ENCODE assay signal across 11 cellular contexts in the genomic region with DNA sequence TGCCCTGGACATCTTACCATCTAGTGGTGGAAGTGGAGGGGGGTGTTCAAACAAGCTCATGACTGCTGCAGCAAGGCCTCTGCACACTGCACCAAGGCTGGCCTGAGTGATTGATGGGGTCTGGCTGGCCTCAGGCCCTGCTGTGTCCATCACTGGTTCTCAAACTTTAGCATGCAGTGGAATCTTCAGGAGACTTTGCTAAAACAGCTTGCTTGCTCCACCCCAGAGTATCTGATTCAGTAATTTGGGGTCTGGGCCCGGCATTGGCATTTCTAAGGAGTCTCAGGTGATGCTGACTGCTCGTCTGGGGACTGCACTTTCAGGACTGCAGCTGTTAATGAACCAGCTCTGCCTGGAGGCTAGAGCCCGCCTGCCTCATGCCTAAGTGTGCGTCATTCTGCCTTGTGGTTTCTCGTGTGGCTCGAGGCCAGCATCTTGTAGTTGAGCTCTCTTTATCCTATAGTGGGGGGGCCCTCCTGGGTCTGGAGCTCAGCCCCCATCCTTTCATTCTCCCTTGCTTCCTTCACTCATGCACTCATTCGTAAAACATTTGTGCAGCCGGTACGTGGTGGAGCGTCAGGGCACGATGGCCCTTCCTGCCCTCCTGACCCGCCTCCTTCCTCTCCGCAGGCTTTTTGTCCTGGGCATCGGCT. TPM values are rescaled to one million over a fixed set of nuclear protein-coding genes. Genes with fewer than 3 reads are reported as not detected.
DNase-seq lines count a peak whose midpoint lies in the region; ATAC-seq, FAIRE-seq and TF ChIP-seq lines count a peak whose summit lies in the region.
"Had no signal": no experiment of that assay in that cellular context is flagged by ENCODE, and none has a peak within 500 bp of the region (broad histone marks: within the 10 kb centered on the region; RNA-seq: fewer than 3 reads in every experiment).

No MANE protein-coding gene starts in this region.

- FAIRE-seq in GM12892 (lab: Jason Lieb, UNC) = no peak

- no peak for DNase-seq in T-helper 1 cell
- DNase-seq in PC-3 = peak; percentile 98
- DNase-seq in epidermal melanocyte (ENCODE audit: insufficient read length, low spot score) = peak; percentile 98
- no peak for DNase-seq in GM12892 (ENCODE audit: insufficient read length)
- no peak for DNase-seq in NCI-H82 treated with DMSO at 0.1 percent for 48 hours (lab: John Stamatoyannopoulos, UW; ENCODE audit: unreplicated experiment)
- DNase-seq: CD4-positive, alpha-beta memory T cell; NCI-H1048 had no signal

- TF ChIP-seq CTCF in PC-3 (conservative IDR thresholded peaks at IDR 0.05; ENCODE audit: low read depth, low read length) = no peak

- H3K9ac ChIP-seq in PC-3 (ENCODE audit: low read length) = peak overlapping the region; percentile 13; the same call in 1 of the 2 replicates

- no peaks in the 10 kb centered on the region for H3K27me3 ChIP-seq in PC-3 (ENCODE audit: low read length)

- no peaks in the 10 kb centered on the region for H4K20me1 ChIP-seq in PC-3 (ENCODE audit: low read length)

- H3K9me3 ChIP-seq in PC-3 (ENCODE audit: low read length) = no peaks in the 10 kb centered on the region

- BruUV-seq in PC-3 (replicated peaks; lab: Mats Ljungman, UMichigan) = no TSS peak

- H3K79me2 ChIP-seq in PC-3 (ENCODE audit: low read length) = peaks cover 4% of the 10 kb centered on the region; the same call in 1 of the 2 replicates

- peaks cover 25% of the 10 kb centered on the region for H3K9me3 Mint-ChIP-seq in T-helper 1 cell treated with Interleukin-12 subunit alpha and Interleukin-12 subunit beta and Interleukin-4 antibody, amounts not matched to agents 30 μg/mL and 1 μg/mL, for 36 hours
- peaks cover 14% of the 10 kb centered on the region for H3K9me3 Mint-ChIP-seq in stimulated activated memory B cell treated with anti-CD40 and anti-IgM and Interleukin-4, amounts not matched to agents 10 μg/mL and 1 μg/mL and 100 μg/mL, for 72 hours

- H2AFZ ChIP-seq in PC-3 (ENCODE audit: low read length) = peak overlapping the region; percentile 20

- peaks cover 41% of the 10 kb centered on the region for H3K4me1 ChIP-seq in PC-3 (ENCODE audit: insufficient read depth, low read length)

- H3K4me2 ChIP-seq in PC-3 (ENCODE audit: low read length) = peak overlapping the region; percentile 72

- peak overlapping the region; percentile 13 for H3K27ac Mint-ChIP-seq in T-helper 1 cell treated with Interleukin-12 subunit alpha and Interleukin-12 subunit beta and Interleukin-4 antibody, amounts not matched to agents 30 μg/mL and 1 μg/mL, for 36 hours
- no peak overlapping the region for H3K27ac Mint-ChIP-seq in stimulated activated memory B cell treated with anti-CD40 and anti-IgM and Interleukin-4, amounts not matched to agents 10 μg/mL and 1 μg/mL and 100 μg/mL, for 72 hours

- H3K36me3 ChIP-seq in PC-3 (ENCODE audit: low read depth, low read length) = peaks cover 7% of the 10 kb centered on the region; the same call in 1 of the 2 replicates

- intact Hi-C loops in PC-3 (cut with micrococcal nuclease) = no loop called here

- H3K9me2 ChIP-seq in PC-3 (replicated peaks; ENCODE audit: low read length) = no peaks in the 10 kb centered on the region

- H3K4me3 Mint-ChIP-seq in T-helper 1 cell treated with Interleukin-12 subunit alpha and Interleukin-12 subunit beta and Interleukin-4 antibody, amounts not matched to agents 30 μg/mL and 1 μg/mL, for 36 hours = no peak overlapping the region
- no peak overlapping the region for H3K4me3 Mint-ChIP-seq in stimulated activated memory B cell treated with anti-CD40 and anti-IgM and Interleukin-4, amounts not matched to agents 10 μg/mL and 1 μg/mL and 100 μg/mL, for 72 hours

- POLR2A ChIA-PET in PC-3 (lab: Charles Lee; ENCODE audit: unreplicated experiment) = interaction anchor here (0.6 to 0.7 kb wide), 3 partner anchors 12 to 382 kb away, joined by 3 to 4 read pairs (median 3); no protein-coding TSS in a partner anchor

- H3K27ac ChIP-seq in PC-3 (ENCODE audit: low read length) = peak overlapping the region; percentile 74
- H3K27ac ChIP-seq: VCaP had no signal

- peaks cover 26% of the 10 kb centered on the region for H3K27me3 Mint-ChIP-seq in T-helper 1 cell treated with Interleukin-12 subunit alpha and Interleukin-12 subunit beta and Interleukin-4 antibody, amounts not matched to agents 30 μg/mL and 1 μg/mL, for 36 hours (ENCODE audit: low read depth)
- peaks cover 69% of the 10 kb centered on the region for H3K27me3 Mint-ChIP-seq in stimulated activated memory B cell treated with anti-CD40 and anti-IgM and Interleukin-4, amounts not matched to agents 10 μg/mL and 1 μg/mL and 100 μg/mL, for 72 hours

- ATAC-seq in PC-3 = peak; percentile 68
- peak; percentile 28 for ATAC-seq in stimulated activated memory B cell treated with anti-CD40 and anti-IgM and Interleukin-4, amounts not matched to agents 10 μg/mL and 1 μg/mL and 100 μg/mL, for 72 hours
- ATAC-seq in GM19395 (IDR thresholded peaks at IDR 0.05; ENCODE audit: unreplicated experiment) = no peak

- CTCF ChIA-PET in PC-3 (lab: Charles Lee) = interaction anchor here (0.6 to 1.0 kb wide), 5 partner anchors 26 to 184 kb away, joined by 3 to 16 read pairs (median 4); no protein-coding TSS in a partner anchor

- H3K4me1 Mint-ChIP-seq in T-helper 1 cell treated with Interleukin-12 subunit alpha and Interleukin-12 subunit beta and Interleukin-4 antibody, amounts not matched to agents 30 μg/mL and 1 μg/mL, for 36 hours (ENCODE audit: low read depth) = peaks cover 11% of the 10 kb centered on the region
- peaks cover 12% of the 10 kb centered on the region for H3K4me1 Mint-ChIP-seq in stimulated activated memory B cell treated with anti-CD40 and anti-IgM and Interleukin-4, amounts not matched to agents 10 μg/mL and 1 μg/mL and 100 μg/mL, for 72 hours

- peak overlapping the region; percentile 30; the same call in 1 of the 2 replicates for H3K4me3 ChIP-seq in PC-3 (ENCODE audit: low read length)

- H3K36me3 Mint-ChIP-seq in T-helper 1 cell treated with Interleukin-12 subunit alpha and Interleukin-12 subunit beta and Interleukin-4 antibody, amounts not matched to agents 30 μg/mL and 1 μg/mL, for 36 hours (ENCODE audit: low read depth) = peaks cover 8% of the 10 kb centered on the region
- H3K36me3 Mint-ChIP-seq in stimulated activated memory B cell treated with anti-CD40 and anti-IgM and Interleukin-4, amounts not matched to agents 10 μg/mL and 1 μg/mL and 100 μg/mL, for 72 hours = no peaks in the 10 kb centered on the region

- H3F3A ChIP-seq in PC-3 (ENCODE audit: low read length, unreplicated experiment) = no peaks in the 10 kb centered on the region

- TF ChIP-seq POLR2A in GM12892 (IDR thresholded peaks at IDR 0.05; ENCODE audit: low read depth, low read length) = no peak

RNA-seq across cellular contexts. Expression of a gene that starts 4.1 kb away (rescaled TPM):
- 4.9 and 10.3 TPM in 2 replicates for total RNA-seq in PC-3 (2014; rRNA removed)
- polyA plus RNA-seq in GM12892 (2012; ENCODE audit: missing spikeins) = not detected

Comparison
In these comparisons a context has a peak if more than half of its experiments do, and no peak if none do; other contexts are left out.
1. DNase-seq: peak in PC-3 (single experiment) and epidermal melanocyte (single experiment); none in T-helper 1 cell (0 of 5), GM12892 (single experiment) and NCI-H82 treated with DMSO at 0.1 percent for 48 hours (single experiment).